In the genomic region with DNA sequence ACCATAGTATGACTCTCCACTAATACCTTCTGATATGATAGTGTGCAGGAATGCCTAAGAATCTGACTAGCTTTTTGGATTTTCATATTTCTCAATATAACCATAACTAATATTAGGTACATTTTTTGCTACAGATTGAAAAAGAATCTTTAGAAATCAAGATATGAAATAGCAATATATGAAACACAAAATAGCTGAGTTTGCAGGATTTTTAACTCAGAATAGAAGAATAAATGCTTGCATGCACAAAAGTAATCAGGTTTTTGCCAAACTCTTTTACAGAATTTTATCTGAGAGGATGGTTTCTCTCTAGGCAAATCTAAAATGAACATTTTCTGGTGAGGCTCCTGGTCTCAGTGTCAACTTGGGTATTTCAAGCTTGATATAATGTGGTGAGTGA, we compare ENCODE assay signal across 32 cellular contexts.
"Had no signal": no experiment of that assay in that cellular context is flagged by ENCODE, and none has a peak within 500 bp of the region (broad histone marks: within the 10 kb centered on the region; RNA-seq: fewer than 3 reads in every experiment).

No MANE protein-coding gene starts in this region.

- H3K4me3 ChIP-seq: ovary, psoas muscle, skin epidermis, smooth muscle cell, spleen, stomach, thoracic aorta, thyroid gland, tibial nerve, upper lobe of left lung, vagina had no signal

- H3K27ac ChIP-seq: neutrophil, ovary, parathyroid adenoma, psoas muscle, skin epidermis, spleen, stomach, thoracic aorta, thyroid gland, tibial nerve, upper lobe of left lung, vagina had no signal

- H3K4me1 Mint-ChIP-seq: naive thymus-derived CD8-positive, alpha-beta T cell; nephron progenitor cell; neural crest cell; stimulated activated memory B cell treated with anti-CD40 and anti-IgM and Interleukin-4, amounts not matched to agents 10 μg/mL and 1 μg/mL and 100 μg/mL, for 72 hours had no signal

- H3K36me3 Mint-ChIP-seq: natural killer cell treated with Interleukin-12 subunit alpha and Interleukin-12 subunit beta and Interleukin-15 and Interleukin-18, amount 100 ng/mL, for 72 hours; stimulated activated memory B cell treated with anti-CD40 and anti-IgM and Interleukin-4, amounts not matched to agents 10 μg/mL and 1 μg/mL and 100 μg/mL, for 72 hours had no signal

- H3K27ac Mint-ChIP-seq: naive thymus-derived CD8-positive, alpha-beta T cell; natural killer cell treated with Interleukin-12 subunit alpha and Interleukin-12 subunit beta and Interleukin-15 and Interleukin-18, amount 100 ng/mL, for 72 hours; nephron progenitor cell; progenitor cell of endocrine pancreas; stimulated activated memory B cell treated with anti-CD40 and anti-IgM and Interleukin-4, amounts not matched to agents 10 μg/mL and 1 μg/mL and 100 μg/mL, for 72 hours; stimulated activated naive CD8-positive, alpha-beta T cell treated with anti-CD3 and anti-CD28 coated beads, Interleukin-15, Interleukin-2, amounts not matched to agents 100 ng/mL and 50 ng/mL, for 24 hours had no signal

- DNase-seq: naive thymus-derived CD8-positive, alpha-beta T cell; nephron progenitor cell; nucleus accumbens; ovary; posterior cingulate gyrus; psoas muscle; right cardiac atrium; spleen; stimulated activated CD4-positive, alpha-beta T cell treated with anti-CD3 and anti-CD28 coated beads, Interleukin-12 subunit alpha, Interleukin-12 subunit beta, amount 100 ng/mL, for 4 hours; stimulated activated CD4-positive, alpha-beta T cell treated with anti-CD3 and anti-CD28 coated beads, Interleukin-1b, Interleukin-23, amount 100 ng/mL, for 48 hours; stimulated activated CD4-positive, alpha-beta T cell treated with anti-CD3 and anti-CD28 coated beads, Interleukin-4, amount 100 ng/mL, for 1 hour; stimulated activated CD4-positive, alpha-beta T cell treated with anti-CD3 and anti-CD28 coated beads, Interleukin-4, amount 100 ng/mL, for 4 hours; stimulated activated CD8-positive, alpha-beta memory T cell treated with anti-CD3 and anti-CD28 coated beads, Interleukin-4, amount 100 ng/mL, for 48 hours; stimulated activated naive CD4-positive, alpha-beta T cell treated with Interleukin-2 at 50 U/mL for 16 hours; stomach; thyroid gland; trophoblast cell; upper lobe of left lung had no signal

- H3K4me3 Mint-ChIP-seq: naive thymus-derived CD8-positive, alpha-beta T cell; natural killer cell treated with Interleukin-12 subunit alpha and Interleukin-12 subunit beta and Interleukin-15 and Interleukin-18, amount 100 ng/mL, for 72 hours; nephron progenitor cell; neural crest cell; stimulated activated memory B cell treated with anti-CD40 and anti-IgM and Interleukin-4, amounts not matched to agents 10 μg/mL and 1 μg/mL and 100 μg/mL, for 72 hours; stimulated activated naive CD8-positive, alpha-beta T cell treated with anti-CD3 and anti-CD28 coated beads, Interleukin-15, Interleukin-2, amounts not matched to agents 100 ng/mL and 50 ng/mL, for 24 hours had no signal

- ATAC-seq: naive thymus-derived CD8-positive, alpha-beta T cell; natural killer cell treated with Interleukin-12 subunit alpha and Interleukin-12 subunit beta and Interleukin-15 and Interleukin-18, amount 100 ng/mL, for 72 hours; psoas muscle; right cardiac atrium; sciatic nerve; stimulated activated memory B cell treated with anti-CD40 and anti-IgM and Interleukin-4, amounts not matched to agents 10 μg/mL and 1 μg/mL and 100 μg/mL, for 72 hours had no signal

- H2AFZ ChIP-seq: parathyroid adenoma had no signal

- H3K4me1 ChIP-seq: parathyroid adenoma, psoas muscle, spleen, stomach, thyroid gland, tibial nerve, upper lobe of left lung, vagina had no signal

- H3K9me3 ChIP-seq: neutrophil, ovary, psoas muscle, spleen, stomach, thoracic aorta, thyroid gland, tibial nerve, upper lobe of left lung, vagina had no signal

- H3K36me3 ChIP-seq: neutrophil, ovary, spleen, stomach, thoracic aorta, thyroid gland, tibial nerve, upper lobe of left lung, vagina had no signal

- H3K9me3 Mint-ChIP-seq: naive thymus-derived CD8-positive, alpha-beta T cell; nephron progenitor cell; neural crest cell; stimulated activated memory B cell treated with anti-CD40 and anti-IgM and Interleukin-4, amounts not matched to agents 10 μg/mL and 1 μg/mL and 100 μg/mL, for 72 hours; stimulated activated naive CD8-positive, alpha-beta T cell treated with anti-CD3 and anti-CD28 coated beads, Interleukin-15, Interleukin-2, amounts not matched to agents 100 ng/mL and 50 ng/mL, for 24 hours had no signal

- H3K27me3 Mint-ChIP-seq: naive thymus-derived CD8-positive, alpha-beta T cell; natural killer cell treated with Interleukin-12 subunit alpha and Interleukin-12 subunit beta and Interleukin-15 and Interleukin-18, amount 100 ng/mL, for 72 hours; progenitor cell of endocrine pancreas; stimulated activated memory B cell treated with anti-CD40 and anti-IgM and Interleukin-4, amounts not matched to agents 10 μg/mL and 1 μg/mL and 100 μg/mL, for 72 hours; stimulated activated naive CD8-positive, alpha-beta T cell treated with anti-CD3 and anti-CD28 coated beads, Interleukin-15, Interleukin-2, amounts not matched to agents 100 ng/mL and 50 ng/mL, for 24 hours had no signal

- FAIRE-seq: urothelium cell line had no signal

- H3K4me2 ChIP-seq: smooth muscle cell had no signal

- H3K9ac ChIP-seq: parathyroid adenoma had no signal

- H3K79me2 ChIP-seq: parathyroid adenoma had no signal

- H3K27me3 ChIP-seq: neutrophil, ovary, spleen, stomach, thyroid gland, tibial nerve, upper lobe of left lung, vagina had no signal
